ENCODE assay signal across 24 cellular contexts in the genomic region with DNA sequence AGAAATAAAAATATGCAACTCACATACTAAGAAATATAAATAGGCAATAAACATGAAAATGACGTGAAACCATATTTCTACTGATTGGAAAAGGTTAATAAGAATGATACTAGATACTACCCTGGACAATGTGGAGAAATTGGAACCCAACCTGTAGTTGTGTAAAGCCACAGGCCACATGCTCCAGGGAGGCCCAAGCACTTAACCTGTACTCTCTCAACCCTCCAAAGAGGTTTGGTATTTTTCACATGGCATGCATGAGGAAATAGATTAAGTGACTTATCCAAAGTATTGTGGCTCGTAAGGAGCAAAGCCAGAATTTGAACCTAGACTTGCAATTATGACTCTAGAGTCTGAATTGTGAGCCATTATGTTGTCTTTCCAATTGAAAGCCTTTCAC. TPM values are rescaled to one million over a fixed set of nuclear protein-coding genes. Genes with fewer than 3 reads are reported as not detected.
"Had no signal": no experiment of that assay in that cellular context is flagged by ENCODE, and none has a peak within 500 bp of the region (broad histone marks: within the 10 kb centered on the region; RNA-seq: fewer than 3 reads in every experiment).

No MANE protein-coding gene starts in this region.

- H3K27me3 ChIP-seq: neural progenitor cell, transverse colon, upper lobe of left lung had no signal

- ATAC-seq: left cardiac atrium; left lobe of liver; natural killer cell; right cardiac atrium; sciatic nerve; stimulated activated memory B cell treated with anti-CD40 and anti-IgM and Interleukin-4, amounts not matched to agents 10 μg/mL and 1 μg/mL and 100 μg/mL, for 72 hours; stimulated activated naive CD8-positive, alpha-beta T cell treated with anti-CD3 and anti-CD28 coated beads, Interleukin-15, amount 100 ng/mL, for 72 hours had no signal

- DNase-seq: hippocampal formation; kidney glomerular epithelial cell; left cardiac atrium; mesendoderm; naive B cell; natural killer cell; nephron progenitor cell; occipital lobe; retina; right cardiac atrium; stimulated activated CD4-positive, alpha-beta T cell treated with anti-CD3 and anti-CD28 coated beads, Interleukin-4, amount 100 ng/mL, for 24 hours; stimulated activated naive CD4-positive, alpha-beta T cell treated with Interleukin-2 at 50 U/mL for 16 hours; stimulated activated naive CD8-positive, alpha-beta T cell treated with anti-CD3 and anti-CD28 coated beads, Interleukin-15, amount 100 ng/mL, for 72 hours; substantia nigra; transverse colon had no signal

- H3K4me3 ChIP-seq: lung, neural progenitor cell, skin epidermis, transverse colon, upper lobe of left lung had no signal

- H3K27ac ChIP-seq: neural progenitor cell, neutrophil, parathyroid adenoma, skin epidermis, transverse colon had no signal

- H3K9me3 ChIP-seq: neutrophil, transverse colon, upper lobe of left lung had no signal

- H3K36me3 ChIP-seq: neural progenitor cell, neutrophil, transverse colon, upper lobe of left lung had no signal

RNA-seq across cellular contexts. Expression of gene LIFR, which starts 13.4 kb away (rescaled TPM):
- total RNA-seq: natural killer cell had no signal
